In genomic region chr10:103367782-103368518, GRCh38 we compare ENCODE assay signal across 8 cellular contexts. TPM values are rescaled to one million over a fixed set of nuclear protein-coding genes. Genes with fewer than 3 reads are reported as not detected.
DNase-seq lines count a peak whose midpoint lies in the region; ATAC-seq and TF ChIP-seq lines count a peak whose summit lies in the region.

Gene TAF5 (plus strand): TSS chr10:103367976. CDS start chr10:103367990, 14 bp downstream.

- peaks cover under 1% of the 10 kb centered on the region for H3K36me3 ChIP-seq in upper lobe of right lung

- no peak for TF ChIP-seq CTCF in upper lobe of right lung (IDR thresholded peaks at IDR 0.05)

- no peaks in the 10 kb centered on the region for H3K9me3 ChIP-seq in T-helper 17 cell (ENCODE audit: control insufficient read depth, low read length, poor library complexity, severe bottlenecking)
- H3K9me3 ChIP-seq in upper lobe of right lung: no peaks in the 10 kb centered on the region

- peaks cover 12% of the 10 kb centered on the region for H3K4me1 ChIP-seq in upper lobe of right lung

- H3K4me3 ChIP-seq in upper lobe of right lung: peak within 1 kb of the TSS; percentile 91

- peak within 1 kb of the TSS; percentile 98 for H3K4me3 Mint-ChIP-seq in T-helper 17 cell

- peak within 1 kb of the TSS; percentile 70 for H3K27ac ChIP-seq in upper lobe of right lung

- intact Hi-C loops in left cardiac atrium (cut with DNase I): no loop called here
- intact Hi-C loops in posterior vena cava (cut with DNase I): loop anchor here in 1 of 2 donors (2.0 kb wide), 1 partner anchor 15 kb away; no protein-coding TSS in a partner anchor
- intact Hi-C loops in upper lobe of right lung (cut with DNase I): no loop called here

- H3K36me3 Mint-ChIP-seq in T-helper 17 cell (ENCODE audit: low read depth): peaks cover 2% of the 10 kb centered on the region

- no peaks in the 10 kb centered on the region for H3K27me3 ChIP-seq in upper lobe of right lung

- H3K4me1 Mint-ChIP-seq in T-helper 17 cell: peaks cover 7% of the 10 kb centered on the region

- ATAC-seq in GM18499 (IDR thresholded peaks at IDR 0.05; ENCODE audit: insufficient read depth, unreplicated experiment): peak; percentile 45
- peak; percentile 55 for ATAC-seq in HG02938 (IDR thresholded peaks at IDR 0.05; ENCODE audit: unreplicated experiment)
- ATAC-seq in T-helper 17 cell: peak; percentile 73
- ATAC-seq in left cardiac atrium: peak; percentile 91 to 93
- peak; percentile 97 for ATAC-seq in upper lobe of right lung

- DNase-seq in NCI-H1694 treated with DMSO at 0.1 percent for 48 hours (lab: John Stamatoyannopoulos, UW) (peak; percentile 93), T-helper 17 cell (peak; percentile 75 to 80 (median 79)), amygdala (lab: John Stamatoyannopoulos, UW) (peak; percentile 25 to 95 (median 83)), left cardiac atrium (peak; percentile 92), posterior vena cava (ENCODE audit: low spot score) (peak; percentile 97), upper lobe of right lung (peak; percentile 94)

- H3K27ac Mint-ChIP-seq in T-helper 17 cell: peak within 1 kb of the TSS; percentile 93

- no peaks in the 10 kb centered on the region for H3K27me3 Mint-ChIP-seq in T-helper 17 cell

RNA-seq across cellular contexts. Expression of gene TAF5, which starts in this region (rescaled TPM):
- total RNA-seq in T-helper 17 cell (1 to 10 TPM; 5.7 to 7.4 TPM), left cardiac atrium (1 to 10 TPM; 1.5 to 2.9 TPM), posterior vena cava (1 to 10 TPM; 2.1 to 2.4 TPM), upper lobe of right lung (4.1 TPM)

Comparison
In these comparisons a context has a peak if more than half of its experiments do, and no peak if none do; other contexts are left out.
1. Peak in every context shown above with its lines: DNase-seq, ATAC-seq, H3K4me3 ChIP-seq and H3K27ac ChIP-seq.
2. ATAC-seq: peak in every context shown above with its lines; median percentile 97 in upper lobe of right lung; 92 in left cardiac atrium; 73 in T-helper 17 cell; 55 in HG02938; 45 in GM18499.